In the genomic region with DNA sequence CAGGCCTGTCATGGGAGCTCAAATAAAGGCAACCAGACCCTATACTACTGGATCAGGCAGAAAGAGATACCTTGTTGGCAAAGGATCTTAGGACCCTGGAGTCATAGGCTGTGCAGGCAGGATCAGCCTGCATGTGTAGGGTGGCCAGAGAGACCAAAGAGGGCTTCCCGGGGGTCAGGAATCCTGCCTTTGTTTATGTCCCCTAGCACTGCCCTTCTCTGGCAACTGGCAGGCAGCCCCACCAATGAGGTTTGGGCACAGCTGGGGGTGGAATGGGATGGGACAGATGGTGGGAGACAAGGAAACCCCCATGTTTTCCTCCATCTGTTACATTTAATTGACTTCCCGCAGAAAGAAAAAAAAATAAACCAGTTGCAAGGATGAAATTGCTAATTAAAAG, we compare ENCODE assay signal across 18 cellular contexts.
"Had no signal": no experiment of that assay in that cellular context is flagged by ENCODE, and none has a peak within 500 bp of the region (broad histone marks: within the 10 kb centered on the region; RNA-seq: fewer than 3 reads in every experiment).

No MANE protein-coding gene starts in this region.

- H3K36me3 Mint-ChIP-seq: activated CD8-positive, alpha-beta memory T cell treated with anti-CD3 and anti-CD28 coated beads, Interleukin-2, amount 10 ng/mL, durations not matched to agents 7 days and 5 days; activated naive CD8-positive, alpha-beta T cell treated with anti-CD3 and anti-CD28 coated beads, Interleukin-2, amount 10 ng/mL, durations not matched to agents 7 days and 5 days; memory B cell; natural killer cell; stimulated activated naive B cell treated with anti-CD40 and anti-IgM and Interleukin-4, amounts not matched to agents 10 μg/mL and 1 μg/mL and 100 μg/mL, for 72 hours had no signal

- H3K9me3 Mint-ChIP-seq: activated naive CD8-positive, alpha-beta T cell treated with anti-CD3 and anti-CD28 coated beads, Interleukin-2, amount 10 ng/mL, durations not matched to agents 7 days and 5 days; activated T-cell treated with anti-CD3 and anti-CD28 coated beads, Interleukin-2, amount 50 U/mL, for 4 hours; memory B cell; natural killer cell; stimulated activated naive B cell treated with anti-CD40 and anti-IgM and Interleukin-4, amounts not matched to agents 10 μg/mL and 1 μg/mL and 100 μg/mL, for 72 hours had no signal

- H3K4me3 Mint-ChIP-seq: activated CD8-positive, alpha-beta memory T cell treated with anti-CD3 and anti-CD28 coated beads, Interleukin-2, amount 10 ng/mL, durations not matched to agents 7 days and 5 days; activated naive CD8-positive, alpha-beta T cell treated with anti-CD3 and anti-CD28 coated beads, Interleukin-2, amount 10 ng/mL, durations not matched to agents 7 days and 5 days; activated T-cell treated with anti-CD3 and anti-CD28 coated beads, Interleukin-2, amount 50 U/mL, for 4 hours; memory B cell; natural killer cell; stimulated activated naive B cell treated with anti-CD40 and anti-IgM and Interleukin-4, amounts not matched to agents 10 μg/mL and 1 μg/mL and 100 μg/mL, for 72 hours had no signal

- H3K4me1 Mint-ChIP-seq: activated CD8-positive, alpha-beta memory T cell treated with anti-CD3 and anti-CD28 coated beads, Interleukin-2, amount 10 ng/mL, durations not matched to agents 7 days and 5 days; activated naive CD8-positive, alpha-beta T cell treated with anti-CD3 and anti-CD28 coated beads, Interleukin-2, amount 10 ng/mL, durations not matched to agents 7 days and 5 days; memory B cell; natural killer cell; stimulated activated naive B cell treated with anti-CD40 and anti-IgM and Interleukin-4, amounts not matched to agents 10 μg/mL and 1 μg/mL and 100 μg/mL, for 72 hours had no signal

- ATAC-seq: activated CD8-positive, alpha-beta memory T cell treated with anti-CD3 and anti-CD28 coated beads, Interleukin-2, amount 10 ng/mL, durations not matched to agents 7 days and 5 days; activated T-cell treated with anti-CD3 and anti-CD28 coated beads, Interleukin-2, amount 50 U/mL, for 4 hours; heart left ventricle; left lung; natural killer cell; right lobe of liver; stimulated activated naive B cell treated with anti-CD40 and anti-IgM and Interleukin-4, amounts not matched to agents 10 μg/mL and 1 μg/mL and 100 μg/mL, for 72 hours had no signal

- H3K27ac Mint-ChIP-seq: activated CD8-positive, alpha-beta memory T cell treated with anti-CD3 and anti-CD28 coated beads, Interleukin-2, amount 10 ng/mL, durations not matched to agents 7 days and 5 days; activated naive CD8-positive, alpha-beta T cell treated with anti-CD3 and anti-CD28 coated beads, Interleukin-2, amount 10 ng/mL, durations not matched to agents 7 days and 5 days; memory B cell; natural killer cell; stimulated activated naive B cell treated with anti-CD40 and anti-IgM and Interleukin-4, amounts not matched to agents 10 μg/mL and 1 μg/mL and 100 μg/mL, for 72 hours had no signal

- DNase-seq: activated CD4-positive, alpha-beta T cell treated with anti-CD3 and anti-CD28 coated beads, Interleukin-2, amount 50 U/mL, for 48 hours; activated CD4-positive, CD25-positive, alpha-beta regulatory T cell treated with anti-CD3 and anti-CD28 coated beads, Interleukin-2, amount 50 U/mL, for 72 hours; activated CD8-positive, alpha-beta memory T cell treated with anti-CD3 and anti-CD28 coated beads, Interleukin-2, amount 10 ng/mL, durations not matched to agents 7 days and 5 days; activated gamma-delta T cell treated with Interleukin-2 at 50 U/mL for 16 hours; activated naive CD8-positive, alpha-beta T cell treated with anti-CD3 and anti-CD28 coated beads, Interleukin-2, amount 10 ng/mL, durations not matched to agents 7 days and 5 days; activated T-cell treated with anti-CD3 and anti-CD28 coated beads, Interleukin-2, amount 50 U/mL, for 4 hours; foreskin melanocyte; heart left ventricle; left lung; natural killer cell; occipital lobe; right lobe of liver; spleen; stimulated activated CD4-positive, alpha-beta T cell treated with anti-CD3 and anti-CD28 coated beads, Interleukin-1b, Interleukin-23, amount 100 ng/mL, for 48 hours; stimulated activated naive B cell treated with anti-CD40 and anti-IgM and Interleukin-4, amounts not matched to agents 10 μg/mL and 1 μg/mL and 100 μg/mL, for 72 hours; T-helper 2 cell; trophoblast cell had no signal
